Comparison of ENCODE assay signal across 25 cellular contexts in the genomic region with DNA sequence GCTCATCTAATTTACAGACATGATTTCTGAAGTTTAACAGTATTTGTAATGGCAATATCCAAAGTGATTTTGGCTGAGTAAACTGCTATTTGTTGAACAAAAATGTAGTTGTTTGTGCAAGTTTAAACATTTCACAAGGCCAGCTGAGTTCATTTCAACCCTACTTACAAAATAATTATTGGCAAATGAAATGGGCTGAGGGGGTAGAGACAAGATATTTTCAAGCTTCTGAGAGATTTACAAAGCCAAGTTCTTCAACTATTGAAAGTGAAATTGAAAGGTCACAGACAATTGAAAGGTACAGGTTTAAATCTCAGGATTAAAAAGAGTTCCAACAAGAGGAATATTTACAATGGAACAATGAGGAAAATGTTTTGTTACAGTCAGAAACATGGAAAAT.
DNase-seq lines count a peak whose midpoint lies in the region; ATAC-seq, FAIRE-seq and TF ChIP-seq lines count a peak whose summit lies in the region.
"Had no signal": no experiment of that assay in that cellular context is flagged by ENCODE, and none has a peak within 500 bp of the region (broad histone marks: within the 10 kb centered on the region; RNA-seq: fewer than 3 reads in every experiment).

No MANE protein-coding gene starts in this region.

- no peak overlapping the region for H3K4ac ChIP-seq in mesenchymal stem cell (ENCODE audit: low read depth in 1 of 2, low read length in 2 of 2)

- RAD21 ChIA-PET in GM12878 (lab: Charles Lee; ENCODE audit: unreplicated experiment) = interaction anchor here (1.1 to 2.2 kb wide), 3 partner anchors 39 to 49 kb away, joined by 3 to 7 read pairs (median 4); no protein-coding TSS in a partner anchor

- no peak for DNase-seq in left ventricle myocardium inferior
- no peak for DNase-seq in heart left ventricle
- DNase-seq in GM12878 (ENCODE audit: low read depth, low spot score) = no peak
- no peak for DNase-seq in mesenchymal stem cell
- no peak for DNase-seq in uterus
- DNase-seq in D341Med (ENCODE audit: low spot score) = no peak
- DNase-seq in T-helper 2 cell = no peak
- no peak for DNase-seq in Right ventricle myocardium superior
- DNase-seq: AML-193; C1 segment of cervical spinal cord; Calu3; CD8-positive, alpha-beta T cell; DMS53; GDM1; GOT3; KBM-7; NCI-H1092 treated with DMSO at 0.1 percent for 48 hours; NCI-H1436 treated with DMSO at 0.1 percent for 48 hours; NCI-H2029; NCI-H2227 treated with DMSO at 0.1 percent for 48 hours; NCI-H510A had no signal

- H4K91ac ChIP-seq in mesenchymal stem cell (ENCODE audit: low read length) = no peak overlapping the region

- H3K27me3 ChIP-seq in left ventricle myocardium inferior (ENCODE audit: low read depth) (no peaks in the 10 kb centered on the region), heart left ventricle (no peaks in the 10 kb centered on the region), GM12878 (replicated peaks in 1 of 2; ENCODE audit: control insufficient read depth in 2 of 2, insufficient read depth in 2 of 2, low read length in 1 of 2) (no peaks in the 10 kb centered on the region), mesenchymal stem cell (ENCODE audit: control insufficient read depth in 1 of 2, insufficient read depth in 1 of 2, low read length in 2 of 2) (no peaks in the 10 kb centered on the region), uterus (no peaks in the 10 kb centered on the region)

- no TSS peak for BruUV-seq in GM12878 (replicated peaks; lab: Mats Ljungman, UMichigan)

- no peak overlapping the region for H2BK5ac ChIP-seq in mesenchymal stem cell (ENCODE audit: low read depth, low read length, poor library complexity, severe bottlenecking)

- H2AFZ ChIP-seq in GM12878 (ENCODE audit: control insufficient read depth, low read depth, low read length) = peak overlapping the region; percentile 67
- H2AFZ ChIP-seq in mesenchymal stem cell (ENCODE audit: low read depth, low read length) = no peak overlapping the region

- POLR2A ChIA-PET in GM12878 (lab: Charles Lee) = no interaction called here

- no peak overlapping the region for H3K9ac ChIP-seq in GM12878 (ENCODE audit: control insufficient read depth, insufficient read depth, low read length)
- peak overlapping the region; percentile 58 for H3K9ac ChIP-seq in mesenchymal stem cell (ENCODE audit: low read length)

- no peak for ATAC-seq in heart left ventricle
- ATAC-seq in GM12878 = peak; percentile 46
- ATAC-seq in Right ventricle myocardium superior (ENCODE audit: poor library complexity) = no peak
- ATAC-seq: CD8-positive, alpha-beta T cell; HCT116; Panc1 had no signal

- no peak overlapping the region for H2AK5ac ChIP-seq in mesenchymal stem cell (ENCODE audit: low read length, severe bottlenecking)

- TF ChIP-seq CTCF in left ventricle myocardium inferior (IDR thresholded peaks at IDR 0.05; ENCODE audit: borderline replicate concordance) = no peak
- TF ChIP-seq CTCF in heart left ventricle (IDR thresholded peaks at IDR 0.05) = no peak
- no peak for TF ChIP-seq CTCF in GM12878 (IDR thresholded peaks at IDR 0.05 in 2 of 3, conservative IDR thresholded peaks at IDR 0.05 in 1 of 3; ENCODE audit: control insufficient read depth in 2 of 3, extremely low read depth in 1 of 3, insufficient read depth in 1 of 3, low read depth in 3 of 3, low read length in 3 of 3)
- TF ChIP-seq CTCF in uterus (IDR thresholded peaks at IDR 0.05) = no peak

- no peak overlapping the region for H2BK120ac ChIP-seq in mesenchymal stem cell (ENCODE audit: low read depth, low read length)

- H3K14ac ChIP-seq in mesenchymal stem cell (ENCODE audit: low read length in 2 of 2) = no peak overlapping the region

- H3K4me3 ChIP-seq in left ventricle myocardium inferior = no peak overlapping the region
- H3K4me3 ChIP-seq in heart left ventricle = no peak overlapping the region
- H3K4me3 ChIP-seq in GM12878 = no peak overlapping the region
- H3K4me3 ChIP-seq in mesenchymal stem cell (ENCODE audit: insufficient read depth in 1 of 2, low read depth in 1 of 2, low read length in 2 of 2) = no peak overlapping the region
- no peak overlapping the region for H3K4me3 ChIP-seq in uterus

- no peak overlapping the region for H2BK15ac ChIP-seq in mesenchymal stem cell (ENCODE audit: low read depth, poor library complexity, severe bottlenecking)

- SMC1A ChIA-PET in GM12878 (lab: Charles Lee; ENCODE audit: uncharacterized antibody, unreplicated experiment) = interaction anchor here (0.7 to 3.2 kb wide), 8 partner anchors 9 to 230 kb away, joined by 3 to 14 read pairs (median 4); no protein-coding TSS in a partner anchor

- H3K27ac ChIP-seq in left ventricle myocardium inferior (replicated peaks) = peak overlapping the region; percentile 41
- H3K27ac ChIP-seq in heart left ventricle = peak overlapping the region in 5 of 12 donors; percentile 5 to 24 (median 10)
- peak overlapping the region; percentile 14; the same call in 1 of the 2 replicates for H3K27ac ChIP-seq in GM12878 (ENCODE audit: control insufficient read depth, insufficient read depth)
- no peak overlapping the region for H3K27ac ChIP-seq in mesenchymal stem cell (ENCODE audit: low read length, poor library complexity, severe bottlenecking)
- peak overlapping the region; percentile 1 to 69 for H3K27ac ChIP-seq in uterus
- H3K27ac ChIP-seq: 22Rv1, HL-60 had no signal

- no peaks in the 10 kb centered on the region for H3K79me2 ChIP-seq in GM12878 (ENCODE audit: control insufficient read depth, insufficient read depth, low read length)

- H3K4me1 ChIP-seq in left ventricle myocardium inferior = peaks cover 27% of the 10 kb centered on the region
- H3K4me1 ChIP-seq in heart left ventricle = peaks cover 0 to 45% (median 4%) of the 10 kb centered on the region in 12 donors
- H3K4me1 ChIP-seq in GM12878 (ENCODE audit: control insufficient read depth, insufficient read depth, low read length) = peaks cover 6% of the 10 kb centered on the region
- peaks cover 2% of the 10 kb centered on the region for H3K4me1 ChIP-seq in mesenchymal stem cell (ENCODE audit: control insufficient read depth, insufficient read depth, low read depth, low read length)
- no peaks in the 10 kb centered on the region for H3K4me1 ChIP-seq in uterus

- peak; percentile 62 for FAIRE-seq in GM12878 (lab: Jason Lieb, UNC)

- H3K36me3 ChIP-seq in left ventricle myocardium inferior (peaks cover 19% of the 10 kb centered on the region), heart left ventricle (peaks cover 0 to 40% (median 17%) of the 10 kb centered on the region in 9 donors), GM12878 (ENCODE audit: control insufficient read depth in 2 of 2, insufficient read depth in 2 of 2, low read length in 1 of 2) (no peaks in the 10 kb centered on the region; a peak in 1 of 4 replicates), mesenchymal stem cell (ENCODE audit: control insufficient read depth in 1 of 2, insufficient read depth in 2 of 2, low read depth in 1 of 2, low read length in 2 of 2) (peaks cover 17 to 65% of the 10 kb centered on the region in 2 experiments), uterus (no peaks in the 10 kb centered on the region)

- H3K9me3 ChIP-seq in left ventricle myocardium inferior (replicated peaks) (no peaks in the 10 kb centered on the region), heart left ventricle (no peaks in the 10 kb centered on the region), GM12878 (replicated peaks; ENCODE audit: control insufficient read depth, insufficient read depth, low read length) (no peaks in the 10 kb centered on the region), mesenchymal stem cell (ENCODE audit: control insufficient read depth, low read length) (no peaks in the 10 kb centered on the region), uterus (no peaks in the 10 kb centered on the region)

- TF ChIP-seq POLR2A in heart left ventricle (IDR thresholded peaks at IDR 0.05) = no peak
- TF ChIP-seq POLR2A in GM12878 (IDR thresholded peaks at IDR 0.05; ENCODE audit: low read depth, low read length) = no peak
- TF ChIP-seq POLR2A in uterus (IDR thresholded peaks at IDR 0.05) = no peak

- TF ChIP-seq RAD21 in GM12878 (IDR thresholded peaks at IDR 0.05; ENCODE audit: insufficient read depth, low read depth, low read length) = no peak

- TF ChIP-seq EP300 in GM12878 (IDR thresholded peaks at IDR 0.05; ENCODE audit: borderline replicate concordance in 1 of 2, control insufficient read depth in 1 of 2, low read depth in 2 of 2, low read length in 2 of 2) = no peak

- H3K4me2 ChIP-seq in GM12878 (ENCODE audit: control insufficient read depth, insufficient read depth) = peak overlapping the region; percentile 26; the same call in 1 of the 2 replicates
- no peak overlapping the region for H3K4me2 ChIP-seq in mesenchymal stem cell (ENCODE audit: low read length, poor library complexity, severe bottlenecking)

- no peak overlapping the region for H2BK12ac ChIP-seq in mesenchymal stem cell (ENCODE audit: low read length in 2 of 2)

- H3K79me1 ChIP-seq in mesenchymal stem cell (replicated peaks; ENCODE audit: low read length, poor library complexity, severe bottlenecking) = peaks cover 2% of the 10 kb centered on the region

- no peak overlapping the region for H4K8ac ChIP-seq in mesenchymal stem cell (ENCODE audit: low read length)

- intact Hi-C loops in left ventricle myocardium inferior (cut with micrococcal nuclease) (no loop called here), heart left ventricle (cut with DNase I) (no loop called here), GM12878 (cut with micrococcal nuclease; ENCODE audit: unreplicated experiment) (no loop called here), uterus (cut with DNase I; ENCODE audit: low total_unique reads) (no loop called here), Right ventricle myocardium superior (cut with DNase I) (no loop called here)

- H3K23ac ChIP-seq in mesenchymal stem cell (ENCODE audit: low read length in 2 of 2) = no peak overlapping the region

- no peak overlapping the region for H3K18ac ChIP-seq in mesenchymal stem cell (ENCODE audit: low read depth in 1 of 2, low read length in 2 of 2)

- in situ Hi-C loops in GM12878 (cut with MboI) = no loop called here

- no peaks in the 10 kb centered on the region for H4K20me1 ChIP-seq in GM12878 (ENCODE audit: control insufficient read depth, insufficient read depth)

- CTCF ChIA-PET in GM12878 (lab: Yijun Ruan, JAX) = interaction anchor here (0.7 to 1.8 kb wide), 5 partner anchors 9 to 50 kb away, joined by 3 to 4 read pairs (median 3); no protein-coding TSS in a partner anchor

TF ChIP-seq in GM12878, 131 proteins besides CTCF, POLR2A, EP300 and RAD21:
- TF ChIP-seq KLF5 (IDR thresholded peaks at IDR 0.05; ENCODE audit: partially characterized antibody) (no peak), NR2F1 (conservative IDR thresholded peaks at IDR 0.05) (peak; percentile 49; the same call in 1 of the 2 replicates)
